1 cellular context compared by ENCODE assay signal in the genomic region with DNA sequence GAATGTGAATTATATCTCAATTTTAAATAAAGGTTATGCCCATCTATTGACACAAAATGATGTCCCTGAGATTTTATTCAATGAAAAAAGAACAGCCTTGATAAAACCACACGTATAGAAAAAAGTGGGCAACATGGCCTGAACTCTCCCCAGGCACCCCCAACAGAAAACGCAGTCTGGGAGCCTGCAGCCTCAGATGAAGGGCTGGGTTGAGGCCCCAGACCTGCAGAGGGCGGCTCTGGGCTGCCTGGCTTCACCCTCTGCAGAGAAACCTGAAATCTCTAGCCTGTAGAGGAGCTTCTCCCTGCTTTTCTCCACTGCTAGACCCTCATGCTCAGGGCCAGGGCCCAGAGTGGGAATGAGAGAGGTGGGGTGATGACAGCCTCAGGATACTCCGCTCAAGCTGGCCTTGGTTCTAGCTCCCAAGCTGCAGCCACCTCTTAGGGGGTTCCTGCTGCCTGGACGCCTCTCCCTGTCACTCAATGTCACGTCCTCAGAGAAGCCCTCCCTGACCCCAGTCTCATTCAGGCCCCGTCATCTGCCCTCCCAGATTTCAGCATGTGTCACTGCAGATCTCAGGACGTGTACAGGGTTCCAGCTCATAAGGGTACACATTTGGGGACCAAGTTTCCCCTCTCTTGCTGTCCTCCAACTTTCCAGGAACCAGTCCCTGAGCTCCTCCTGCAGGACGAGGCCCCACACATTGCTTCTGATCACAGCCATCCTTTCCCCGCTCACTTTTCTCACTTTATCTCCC.
A peak's percentile ranks its signal among the peaks of the same experiment; 100 is the strongest.
TF ChIP-seq lines count a peak whose summit lies in the region.

No MANE protein-coding gene starts in this region.

TF ChIP-seq in HepG2, 621 proteins besides CTCF, POLR2A, EP300 and RAD21 (continued from another document and continues in another):
- TF ChIP-seq, protein P1, sequence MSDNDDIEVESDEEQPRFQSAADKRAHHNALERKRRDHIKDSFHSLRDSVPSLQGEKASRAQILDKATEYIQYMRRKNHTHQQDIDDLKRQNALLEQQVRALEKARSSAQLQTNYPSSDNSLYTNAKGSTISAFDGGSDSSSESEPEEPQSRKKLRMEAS (IDR thresholded peaks at IDR 0.05): peak; percentile 35; the same call in 1 of the 2 replicates
- no peak for TF ChIP-seq PHF21A (CRISPR knock-in tag; IDR thresholded peaks at IDR 0.05)
- no peak for TF ChIP-seq ZNF337 (CRISPR knock-in tag; IDR thresholded peaks at IDR 0.05; ENCODE audit: borderline replicate concordance, low read depth)
- TF ChIP-seq BRD4 (CRISPR knock-in tag; IDR thresholded peaks at IDR 0.05): no peak
- TF ChIP-seq HOXA5 (CRISPR knock-in tag; IDR thresholded peaks at IDR 0.05): 0 out of 2 replicates have a peak, but pooled peaks have one; percentile 10
- TF ChIP-seq ZNF501 (CRISPR knock-in tag; IDR thresholded peaks at IDR 0.05): no peak
- TF ChIP-seq ZNF567 (CRISPR knock-in tag; IDR thresholded peaks at IDR 0.05; ENCODE audit: borderline replicate concordance): no peak
- TF ChIP-seq ZNF441 (CRISPR knock-in tag; IDR thresholded peaks at IDR 0.05; ENCODE audit: borderline replicate concordance): no peak
- peak; percentile 23; the same call in 1 of the 2 replicates for TF ChIP-seq STAG1 (CRISPR knock-in tag; IDR thresholded peaks at IDR 0.05)
- no peak for TF ChIP-seq TBL1XR1 (IDR thresholded peaks at IDR 0.05; ENCODE audit: borderline replicate concordance, low read length, partially characterized antibody)
- TF ChIP-seq, protein P2, sequence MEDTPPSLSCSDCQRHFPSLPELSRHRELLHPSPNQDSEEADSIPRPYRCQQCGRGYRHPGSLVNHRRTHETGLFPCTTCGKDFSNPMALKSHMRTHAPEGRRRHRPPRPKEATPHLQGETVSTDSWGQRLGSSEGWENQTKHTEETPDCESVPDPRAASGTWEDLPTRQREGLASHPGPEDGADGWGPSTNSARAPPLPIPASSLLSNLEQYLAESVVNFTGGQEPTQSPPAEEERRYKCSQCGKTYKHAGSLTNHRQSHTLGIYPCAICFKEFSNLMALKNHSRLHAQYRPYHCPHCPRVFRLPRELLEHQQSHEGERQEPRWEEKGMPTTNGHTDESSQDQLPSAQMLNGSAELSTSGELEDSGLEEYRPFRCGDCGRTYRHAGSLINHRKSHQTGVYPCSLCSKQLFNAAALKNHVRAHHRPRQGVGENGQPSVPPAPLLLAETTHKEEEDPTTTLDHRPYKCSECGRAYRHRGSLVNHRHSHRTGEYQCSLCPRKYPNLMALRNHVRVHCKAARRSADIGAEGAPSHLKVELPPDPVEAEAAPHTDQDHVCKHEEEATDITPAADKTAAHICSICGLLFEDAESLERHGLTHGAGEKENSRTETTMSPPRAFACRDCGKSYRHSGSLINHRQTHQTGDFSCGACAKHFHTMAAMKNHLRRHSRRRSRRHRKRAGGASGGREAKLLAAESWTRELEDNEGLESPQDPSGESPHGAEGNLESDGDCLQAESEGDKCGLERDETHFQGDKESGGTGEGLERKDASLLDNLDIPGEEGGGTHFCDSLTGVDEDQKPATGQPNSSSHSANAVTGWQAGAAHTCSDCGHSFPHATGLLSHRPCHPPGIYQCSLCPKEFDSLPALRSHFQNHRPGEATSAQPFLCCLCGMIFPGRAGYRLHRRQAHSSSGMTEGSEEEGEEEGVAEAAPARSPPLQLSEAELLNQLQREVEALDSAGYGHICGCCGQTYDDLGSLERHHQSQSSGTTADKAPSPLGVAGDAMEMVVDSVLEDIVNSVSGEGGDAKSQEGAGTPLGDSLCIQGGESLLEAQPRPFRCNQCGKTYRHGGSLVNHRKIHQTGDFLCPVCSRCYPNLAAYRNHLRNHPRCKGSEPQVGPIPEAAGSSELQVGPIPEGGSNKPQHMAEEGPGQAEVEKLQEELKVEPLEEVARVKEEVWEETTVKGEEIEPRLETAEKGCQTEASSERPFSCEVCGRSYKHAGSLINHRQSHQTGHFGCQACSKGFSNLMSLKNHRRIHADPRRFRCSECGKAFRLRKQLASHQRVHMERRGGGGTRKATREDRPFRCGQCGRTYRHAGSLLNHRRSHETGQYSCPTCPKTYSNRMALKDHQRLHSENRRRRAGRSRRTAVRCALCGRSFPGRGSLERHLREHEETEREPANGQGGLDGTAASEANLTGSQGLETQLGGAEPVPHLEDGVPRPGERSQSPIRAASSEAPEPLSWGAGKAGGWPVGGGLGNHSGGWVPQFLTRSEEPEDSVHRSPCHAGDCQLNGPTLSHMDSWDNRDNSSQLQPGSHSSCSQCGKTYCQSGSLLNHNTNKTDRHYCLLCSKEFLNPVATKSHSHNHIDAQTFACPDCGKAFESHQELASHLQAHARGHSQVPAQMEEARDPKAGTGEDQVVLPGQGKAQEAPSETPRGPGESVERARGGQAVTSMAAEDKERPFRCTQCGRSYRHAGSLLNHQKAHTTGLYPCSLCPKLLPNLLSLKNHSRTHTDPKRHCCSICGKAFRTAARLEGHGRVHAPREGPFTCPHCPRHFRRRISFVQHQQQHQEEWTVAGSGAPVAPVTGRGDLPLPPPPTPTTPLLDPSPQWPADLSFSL (CRISPR knock-in tag; IDR thresholded peaks at IDR 0.05): no peak
- no peak for TF ChIP-seq TBX3 (IDR thresholded peaks at IDR 0.05; ENCODE audit: borderline replicate concordance)
- TF ChIP-seq NRL (CRISPR knock-in tag; IDR thresholded peaks at IDR 0.05; ENCODE audit: borderline replicate concordance): peak; percentile 65; the same call in 1 of the 2 replicates
- TF ChIP-seq, protein P3, sequence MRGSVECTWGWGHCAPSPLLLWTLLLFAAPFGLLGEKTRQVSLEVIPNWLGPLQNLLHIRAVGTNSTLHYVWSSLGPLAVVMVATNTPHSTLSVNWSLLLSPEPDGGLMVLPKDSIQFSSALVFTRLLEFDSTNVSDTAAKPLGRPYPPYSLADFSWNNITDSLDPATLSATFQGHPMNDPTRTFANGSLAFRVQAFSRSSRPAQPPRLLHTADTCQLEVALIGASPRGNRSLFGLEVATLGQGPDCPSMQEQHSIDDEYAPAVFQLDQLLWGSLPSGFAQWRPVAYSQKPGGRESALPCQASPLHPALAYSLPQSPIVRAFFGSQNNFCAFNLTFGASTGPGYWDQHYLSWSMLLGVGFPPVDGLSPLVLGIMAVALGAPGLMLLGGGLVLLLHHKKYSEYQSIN (CRISPR knock-in tag; IDR thresholded peaks at IDR 0.05; ENCODE audit: borderline replicate concordance): no peak
- no peak for TF ChIP-seq MATR3 (CRISPR knock-in tag; IDR thresholded peaks at IDR 0.05)
- TF ChIP-seq, protein P4, sequence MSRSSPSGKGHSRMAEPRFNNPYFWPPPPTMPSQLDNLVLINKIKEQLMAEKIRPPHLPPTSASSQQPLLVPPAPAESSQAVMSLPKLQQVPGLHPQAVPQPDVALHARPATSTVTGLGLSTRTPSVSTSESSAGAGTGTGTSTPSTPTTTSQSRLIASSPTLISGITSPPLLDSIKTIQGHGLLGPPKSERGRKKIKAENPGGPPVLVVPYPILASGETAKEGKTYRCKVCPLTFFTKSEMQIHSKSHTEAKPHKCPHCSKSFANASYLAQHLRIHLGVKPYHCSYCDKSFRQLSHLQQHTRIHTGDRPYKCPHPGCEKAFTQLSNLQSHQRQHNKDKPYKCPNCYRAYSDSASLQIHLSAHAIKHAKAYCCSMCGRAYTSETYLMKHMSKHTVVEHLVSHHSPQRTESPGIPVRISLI (CRISPR knock-in tag; IDR thresholded peaks at IDR 0.05; ENCODE audit: borderline replicate concordance): no peak
- no peak for TF ChIP-seq SAFB2 (CRISPR knock-in tag; IDR thresholded peaks at IDR 0.05; ENCODE audit: borderline replicate concordance, low read depth)
- 0 out of 2 replicates have a peak, but pooled peaks have one; percentile 49 for TF ChIP-seq ZC3H13 (CRISPR knock-in tag; IDR thresholded peaks at IDR 0.05)
- TF ChIP-seq ATF7-NPFF (CRISPR knock-in tag; IDR thresholded peaks at IDR 0.05; ENCODE audit: low read depth): no peak
- TF ChIP-seq TOE1 (CRISPR knock-in tag; IDR thresholded peaks at IDR 0.05): no peak
- TF ChIP-seq NCOA5 (CRISPR knock-in tag; IDR thresholded peaks at IDR 0.05): no peak
- TF ChIP-seq IKZF4 (CRISPR knock-in tag; IDR thresholded peaks at IDR 0.05; ENCODE audit: borderline replicate concordance, low read depth, not compliant biosample characterization): peak; percentile 4
- TF ChIP-seq JUNB (CRISPR knock-in tag; IDR thresholded peaks at IDR 0.05; ENCODE audit: borderline replicate concordance): no peak
- TF ChIP-seq, protein P5, sequence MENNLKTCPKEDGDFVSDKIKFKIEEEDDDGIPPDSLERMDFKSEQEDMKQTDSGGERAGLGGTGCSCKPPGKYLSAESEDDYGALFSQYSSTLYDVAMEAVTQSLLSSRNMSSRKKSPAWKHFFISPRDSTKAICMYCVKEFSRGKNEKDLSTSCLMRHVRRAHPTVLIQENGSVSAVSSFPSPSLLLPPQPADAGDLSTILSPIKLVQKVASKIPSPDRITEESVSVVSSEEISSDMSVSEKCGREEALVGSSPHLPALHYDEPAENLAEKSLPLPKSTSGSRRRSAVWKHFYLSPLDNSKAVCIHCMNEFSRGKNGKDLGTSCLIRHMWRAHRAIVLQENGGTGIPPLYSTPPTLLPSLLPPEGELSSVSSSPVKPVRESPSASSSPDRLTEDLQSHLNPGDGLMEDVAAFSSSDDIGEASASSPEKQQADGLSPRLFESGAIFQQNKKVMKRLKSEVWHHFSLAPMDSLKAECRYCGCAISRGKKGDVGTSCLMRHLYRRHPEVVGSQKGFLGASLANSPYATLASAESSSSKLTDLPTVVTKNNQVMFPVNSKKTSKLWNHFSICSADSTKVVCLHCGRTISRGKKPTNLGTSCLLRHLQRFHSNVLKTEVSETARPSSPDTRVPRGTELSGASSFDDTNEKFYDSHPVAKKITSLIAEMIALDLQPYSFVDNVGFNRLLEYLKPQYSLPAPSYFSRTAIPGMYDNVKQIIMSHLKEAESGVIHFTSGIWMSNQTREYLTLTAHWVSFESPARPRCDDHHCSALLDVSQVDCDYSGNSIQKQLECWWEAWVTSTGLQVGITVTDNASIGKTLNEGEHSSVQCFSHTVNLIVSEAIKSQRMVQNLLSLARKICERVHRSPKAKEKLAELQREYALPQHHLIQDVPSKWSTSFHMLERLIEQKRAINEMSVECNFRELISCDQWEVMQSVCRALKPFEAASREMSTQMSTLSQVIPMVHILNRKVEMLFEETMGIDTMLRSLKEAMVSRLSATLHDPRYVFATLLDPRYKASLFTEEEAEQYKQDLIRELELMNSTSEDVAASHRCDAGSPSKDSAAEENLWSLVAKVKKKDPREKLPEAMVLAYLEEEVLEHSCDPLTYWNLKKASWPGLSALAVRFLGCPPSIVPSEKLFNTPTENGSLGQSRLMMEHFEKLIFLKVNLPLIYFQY (CRISPR knock-in tag; IDR thresholded peaks at IDR 0.05; ENCODE audit: borderline replicate concordance): 0 out of 2 replicates have a peak, but pooled peaks have one; percentile 3
- TF ChIP-seq EED (CRISPR knock-in tag; IDR thresholded peaks at IDR 0.05): no peak
- TF ChIP-seq HOXA9 (CRISPR knock-in tag; IDR thresholded peaks at IDR 0.05; ENCODE audit: borderline replicate concordance): no peak
- TF ChIP-seq, protein P6, sequence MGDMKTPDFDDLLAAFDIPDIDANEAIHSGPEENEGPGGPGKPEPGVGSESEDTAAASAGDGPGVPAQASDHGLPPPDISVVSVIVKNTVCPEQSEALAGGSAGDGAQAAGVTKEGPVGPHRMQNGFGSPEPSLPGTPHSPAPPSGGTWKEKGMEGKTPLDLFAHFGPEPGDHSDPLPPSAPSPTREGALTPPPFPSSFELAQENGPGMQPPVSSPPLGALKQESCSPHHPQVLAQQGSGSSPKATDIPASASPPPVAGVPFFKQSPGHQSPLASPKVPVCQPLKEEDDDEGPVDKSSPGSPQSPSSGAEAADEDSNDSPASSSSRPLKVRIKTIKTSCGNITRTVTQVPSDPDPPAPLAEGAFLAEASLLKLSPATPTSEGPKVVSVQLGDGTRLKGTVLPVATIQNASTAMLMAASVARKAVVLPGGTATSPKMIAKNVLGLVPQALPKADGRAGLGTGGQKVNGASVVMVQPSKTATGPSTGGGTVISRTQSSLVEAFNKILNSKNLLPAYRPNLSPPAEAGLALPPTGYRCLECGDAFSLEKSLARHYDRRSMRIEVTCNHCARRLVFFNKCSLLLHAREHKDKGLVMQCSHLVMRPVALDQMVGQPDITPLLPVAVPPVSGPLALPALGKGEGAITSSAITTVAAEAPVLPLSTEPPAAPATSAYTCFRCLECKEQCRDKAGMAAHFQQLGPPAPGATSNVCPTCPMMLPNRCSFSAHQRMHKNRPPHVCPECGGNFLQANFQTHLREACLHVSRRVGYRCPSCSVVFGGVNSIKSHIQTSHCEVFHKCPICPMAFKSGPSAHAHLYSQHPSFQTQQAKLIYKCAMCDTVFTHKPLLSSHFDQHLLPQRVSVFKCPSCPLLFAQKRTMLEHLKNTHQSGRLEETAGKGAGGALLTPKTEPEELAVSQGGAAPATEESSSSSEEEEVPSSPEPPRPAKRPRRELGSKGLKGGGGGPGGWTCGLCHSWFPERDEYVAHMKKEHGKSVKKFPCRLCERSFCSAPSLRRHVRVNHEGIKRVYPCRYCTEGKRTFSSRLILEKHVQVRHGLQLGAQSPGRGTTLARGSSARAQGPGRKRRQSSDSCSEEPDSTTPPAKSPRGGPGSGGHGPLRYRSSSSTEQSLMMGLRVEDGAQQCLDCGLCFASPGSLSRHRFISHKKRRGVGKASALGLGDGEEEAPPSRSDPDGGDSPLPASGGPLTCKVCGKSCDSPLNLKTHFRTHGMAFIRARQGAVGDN (CRISPR knock-in tag; IDR thresholded peaks at IDR 0.05): peak; percentile 42; the same call in 1 of the 2 replicates
- TF ChIP-seq SMYD3 (CRISPR knock-in tag; IDR thresholded peaks at IDR 0.05): no peak
- no peak for TF ChIP-seq TRIM24 (CRISPR knock-in tag; IDR thresholded peaks at IDR 0.05)
- no peak for TF ChIP-seq ARNT2 (CRISPR knock-in tag; IDR thresholded peaks at IDR 0.05; ENCODE audit: low read depth)
- TF ChIP-seq, protein P7, sequence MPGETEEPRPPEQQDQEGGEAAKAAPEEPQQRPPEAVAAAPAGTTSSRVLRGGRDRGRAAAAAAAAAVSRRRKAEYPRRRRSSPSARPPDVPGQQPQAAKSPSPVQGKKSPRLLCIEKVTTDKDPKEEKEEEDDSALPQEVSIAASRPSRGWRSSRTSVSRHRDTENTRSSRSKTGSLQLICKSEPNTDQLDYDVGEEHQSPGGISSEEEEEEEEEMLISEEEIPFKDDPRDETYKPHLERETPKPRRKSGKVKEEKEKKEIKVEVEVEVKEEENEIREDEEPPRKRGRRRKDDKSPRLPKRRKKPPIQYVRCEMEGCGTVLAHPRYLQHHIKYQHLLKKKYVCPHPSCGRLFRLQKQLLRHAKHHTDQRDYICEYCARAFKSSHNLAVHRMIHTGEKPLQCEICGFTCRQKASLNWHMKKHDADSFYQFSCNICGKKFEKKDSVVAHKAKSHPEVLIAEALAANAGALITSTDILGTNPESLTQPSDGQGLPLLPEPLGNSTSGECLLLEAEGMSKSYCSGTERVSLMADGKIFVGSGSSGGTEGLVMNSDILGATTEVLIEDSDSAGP (CRISPR knock-in tag; IDR thresholded peaks at IDR 0.05; ENCODE audit: borderline replicate concordance): peak; percentile 59; the same call in 1 of the 2 replicates
- TF ChIP-seq ZNF3 (CRISPR knock-in tag; IDR thresholded peaks at IDR 0.05): no peak
- TF ChIP-seq SRY (CRISPR knock-in tag; IDR thresholded peaks at IDR 0.05): 0 out of 2 replicates have a peak, but pooled peaks have one; percentile 40
